In the genomic region with DNA sequence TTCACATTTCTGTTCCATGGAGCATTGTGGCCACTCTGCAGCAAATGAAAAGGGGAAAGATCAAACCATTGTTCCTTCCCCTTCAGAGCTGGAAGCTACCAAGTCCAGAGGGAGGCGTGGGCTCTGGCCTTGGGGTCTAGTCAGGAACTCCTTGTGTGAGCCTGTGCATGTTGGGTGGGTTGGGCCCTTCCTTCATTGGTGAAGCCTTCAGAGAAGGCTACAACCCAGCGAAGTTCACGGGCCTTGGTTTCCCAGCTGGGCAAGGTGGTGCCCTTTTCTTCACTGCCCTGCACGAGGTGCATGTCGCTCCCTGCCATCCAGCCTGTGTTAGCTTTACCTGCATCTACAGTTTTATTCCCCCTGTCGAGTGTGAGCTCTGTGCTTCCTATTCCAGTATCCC, we compare ENCODE assay signal across 2 cellular contexts.
A peak's percentile ranks its signal among the peaks of the same experiment; 100 is the strongest.
TF ChIP-seq lines count a peak whose summit lies in the region.

No MANE protein-coding gene starts in this region.

TF ChIP-seq in GM23338, 12 proteins besides CTCF, POLR2A, EP300 and RAD21 (continued from another document):
- TF ChIP-seq, protein P1, sequence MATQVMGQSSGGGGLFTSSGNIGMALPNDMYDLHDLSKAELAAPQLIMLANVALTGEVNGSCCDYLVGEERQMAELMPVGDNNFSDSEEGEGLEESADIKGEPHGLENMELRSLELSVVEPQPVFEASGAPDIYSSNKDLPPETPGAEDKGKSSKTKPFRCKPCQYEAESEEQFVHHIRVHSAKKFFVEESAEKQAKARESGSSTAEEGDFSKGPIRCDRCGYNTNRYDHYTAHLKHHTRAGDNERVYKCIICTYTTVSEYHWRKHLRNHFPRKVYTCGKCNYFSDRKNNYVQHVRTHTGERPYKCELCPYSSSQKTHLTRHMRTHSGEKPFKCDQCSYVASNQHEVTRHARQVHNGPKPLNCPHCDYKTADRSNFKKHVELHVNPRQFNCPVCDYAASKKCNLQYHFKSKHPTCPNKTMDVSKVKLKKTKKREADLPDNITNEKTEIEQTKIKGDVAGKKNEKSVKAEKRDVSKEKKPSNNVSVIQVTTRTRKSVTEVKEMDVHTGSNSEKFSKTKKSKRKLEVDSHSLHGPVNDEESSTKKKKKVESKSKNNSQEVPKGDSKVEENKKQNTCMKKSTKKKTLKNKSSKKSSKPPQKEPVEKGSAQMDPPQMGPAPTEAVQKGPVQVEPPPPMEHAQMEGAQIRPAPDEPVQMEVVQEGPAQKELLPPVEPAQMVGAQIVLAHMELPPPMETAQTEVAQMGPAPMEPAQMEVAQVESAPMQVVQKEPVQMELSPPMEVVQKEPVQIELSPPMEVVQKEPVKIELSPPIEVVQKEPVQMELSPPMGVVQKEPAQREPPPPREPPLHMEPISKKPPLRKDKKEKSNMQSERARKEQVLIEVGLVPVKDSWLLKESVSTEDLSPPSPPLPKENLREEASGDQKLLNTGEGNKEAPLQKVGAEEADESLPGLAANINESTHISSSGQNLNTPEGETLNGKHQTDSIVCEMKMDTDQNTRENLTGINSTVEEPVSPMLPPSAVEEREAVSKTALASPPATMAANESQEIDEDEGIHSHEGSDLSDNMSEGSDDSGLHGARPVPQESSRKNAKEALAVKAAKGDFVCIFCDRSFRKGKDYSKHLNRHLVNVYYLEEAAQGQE (IDR thresholded peaks at IDR 0.05; ENCODE audit: unreplicated experiment): no peak
- TF ChIP-seq ZNF331 (CRISPR knock-in tag; IDR thresholded peaks at IDR 0.05; ENCODE audit: low read depth) (no peak), EZH2phosphoT487 (IDR thresholded peaks at IDR 0.05; ENCODE audit: unreplicated experiment) (no peak), POLR2AphosphoS5 (IDR thresholded peaks at IDR 0.05; ENCODE audit: low read depth) (no peak), CREB1 (CRISPR knock-in tag; IDR thresholded peaks at IDR 0.05; ENCODE audit: low read depth) (no peak), STAT1 (IDR thresholded peaks at IDR 0.05; ENCODE audit: unreplicated experiment) (no peak), NANOG (IDR thresholded peaks at IDR 0.05; ENCODE audit: borderline replicate concordance) (no peak), JUNB (IDR thresholded peaks at IDR 0.05; ENCODE audit: unreplicated experiment) (no peak)
- TF ChIP-seq, protein P2, sequence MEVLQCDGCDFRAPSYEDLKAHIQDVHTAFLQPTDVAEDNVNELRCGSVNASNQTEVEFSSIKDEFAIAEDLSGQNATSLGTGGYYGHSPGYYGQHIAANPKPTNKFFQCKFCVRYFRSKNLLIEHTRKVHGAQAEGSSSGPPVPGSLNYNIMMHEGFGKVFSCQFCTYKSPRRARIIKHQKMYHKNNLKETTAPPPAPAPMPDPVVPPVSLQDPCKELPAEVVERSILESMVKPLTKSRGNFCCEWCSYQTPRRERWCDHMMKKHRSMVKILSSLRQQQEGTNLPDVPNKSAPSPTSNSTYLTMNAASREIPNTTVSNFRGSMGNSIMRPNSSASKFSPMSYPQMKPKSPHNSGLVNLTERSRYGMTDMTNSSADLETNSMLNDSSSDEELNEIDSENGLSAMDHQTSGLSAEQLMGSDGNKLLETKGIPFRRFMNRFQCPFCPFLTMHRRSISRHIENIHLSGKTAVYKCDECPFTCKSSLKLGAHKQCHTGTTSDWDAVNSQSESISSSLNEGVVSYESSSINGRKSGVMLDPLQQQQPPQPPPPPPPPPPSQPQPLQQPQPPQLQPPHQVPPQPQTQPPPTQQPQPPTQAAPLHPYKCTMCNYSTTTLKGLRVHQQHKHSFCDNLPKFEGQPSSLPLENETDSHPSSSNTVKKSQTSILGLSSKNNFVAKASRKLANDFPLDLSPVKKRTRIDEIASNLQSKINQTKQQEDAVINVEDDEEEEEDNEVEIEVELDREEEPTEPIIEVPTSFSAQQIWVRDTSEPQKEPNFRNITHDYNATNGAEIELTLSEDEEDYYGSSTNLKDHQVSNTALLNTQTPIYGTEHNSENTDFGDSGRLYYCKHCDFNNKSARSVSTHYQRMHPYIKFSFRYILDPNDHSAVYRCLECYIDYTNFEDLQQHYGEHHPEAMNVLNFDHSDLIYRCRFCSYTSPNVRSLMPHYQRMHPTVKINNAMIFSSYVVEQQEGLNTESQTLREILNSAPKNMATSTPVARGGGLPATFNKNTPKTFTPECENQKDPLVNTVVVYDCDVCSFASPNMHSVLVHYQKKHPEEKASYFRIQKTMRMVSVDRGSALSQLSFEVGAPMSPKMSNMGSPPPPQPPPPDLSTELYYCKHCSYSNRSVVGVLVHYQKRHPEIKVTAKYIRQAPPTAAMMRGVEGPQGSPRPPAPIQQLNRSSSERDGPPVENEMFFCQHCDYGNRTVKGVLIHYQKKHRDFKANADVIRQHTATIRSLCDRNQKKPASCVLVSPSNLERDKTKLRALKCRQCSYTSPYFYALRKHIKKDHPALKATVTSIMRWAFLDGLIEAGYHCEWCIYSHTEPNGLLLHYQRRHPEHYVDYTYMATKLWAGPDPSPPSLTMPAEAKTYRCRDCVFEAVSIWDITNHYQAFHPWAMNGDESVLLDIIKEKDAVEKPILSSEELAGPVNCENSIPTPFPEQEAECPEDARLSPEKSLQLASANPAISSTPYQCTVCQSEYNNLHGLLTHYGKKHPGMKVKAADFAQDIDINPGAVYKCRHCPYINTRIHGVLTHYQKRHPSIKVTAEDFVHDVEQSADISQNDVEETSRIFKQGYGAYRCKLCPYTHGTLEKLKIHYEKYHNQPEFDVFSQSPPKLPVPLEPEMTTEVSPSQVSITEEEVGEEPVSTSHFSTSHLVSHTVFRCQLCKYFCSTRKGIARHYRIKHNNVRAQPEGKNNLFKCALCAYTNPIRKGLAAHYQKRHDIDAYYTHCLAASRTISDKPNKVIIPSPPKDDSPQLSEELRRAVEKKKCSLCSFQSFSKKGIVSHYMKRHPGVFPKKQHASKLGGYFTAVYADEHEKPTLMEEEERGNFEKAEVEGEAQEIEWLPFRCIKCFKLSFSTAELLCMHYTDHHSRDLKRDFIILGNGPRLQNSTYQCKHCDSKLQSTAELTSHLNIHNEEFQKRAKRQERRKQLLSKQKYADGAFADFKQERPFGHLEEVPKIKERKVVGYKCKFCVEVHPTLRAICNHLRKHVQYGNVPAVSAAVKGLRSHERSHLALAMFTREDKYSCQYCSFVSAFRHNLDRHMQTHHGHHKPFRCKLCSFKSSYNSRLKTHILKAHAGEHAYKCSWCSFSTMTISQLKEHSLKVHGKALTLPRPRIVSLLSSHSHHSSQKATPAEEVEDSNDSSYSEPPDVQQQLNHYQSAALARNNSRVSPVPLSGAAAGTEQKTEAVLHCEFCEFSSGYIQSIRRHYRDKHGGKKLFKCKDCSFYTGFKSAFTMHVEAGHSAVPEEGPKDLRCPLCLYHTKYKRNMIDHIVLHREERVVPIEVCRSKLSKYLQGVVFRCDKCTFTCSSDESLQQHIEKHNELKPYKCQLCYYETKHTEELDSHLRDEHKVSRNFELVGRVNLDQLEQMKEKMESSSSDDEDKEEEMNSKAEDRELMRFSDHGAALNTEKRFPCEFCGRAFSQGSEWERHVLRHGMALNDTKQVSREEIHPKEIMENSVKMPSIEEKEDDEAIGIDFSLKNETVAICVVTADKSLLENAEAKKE (CRISPR knock-in tag; IDR thresholded peaks at IDR 0.05): no peak

TF ChIP-seq in K562, 482 proteins besides CTCF, POLR2A, EP300 and RAD21 (continued from another document):
- TF ChIP-seq, protein P3, sequence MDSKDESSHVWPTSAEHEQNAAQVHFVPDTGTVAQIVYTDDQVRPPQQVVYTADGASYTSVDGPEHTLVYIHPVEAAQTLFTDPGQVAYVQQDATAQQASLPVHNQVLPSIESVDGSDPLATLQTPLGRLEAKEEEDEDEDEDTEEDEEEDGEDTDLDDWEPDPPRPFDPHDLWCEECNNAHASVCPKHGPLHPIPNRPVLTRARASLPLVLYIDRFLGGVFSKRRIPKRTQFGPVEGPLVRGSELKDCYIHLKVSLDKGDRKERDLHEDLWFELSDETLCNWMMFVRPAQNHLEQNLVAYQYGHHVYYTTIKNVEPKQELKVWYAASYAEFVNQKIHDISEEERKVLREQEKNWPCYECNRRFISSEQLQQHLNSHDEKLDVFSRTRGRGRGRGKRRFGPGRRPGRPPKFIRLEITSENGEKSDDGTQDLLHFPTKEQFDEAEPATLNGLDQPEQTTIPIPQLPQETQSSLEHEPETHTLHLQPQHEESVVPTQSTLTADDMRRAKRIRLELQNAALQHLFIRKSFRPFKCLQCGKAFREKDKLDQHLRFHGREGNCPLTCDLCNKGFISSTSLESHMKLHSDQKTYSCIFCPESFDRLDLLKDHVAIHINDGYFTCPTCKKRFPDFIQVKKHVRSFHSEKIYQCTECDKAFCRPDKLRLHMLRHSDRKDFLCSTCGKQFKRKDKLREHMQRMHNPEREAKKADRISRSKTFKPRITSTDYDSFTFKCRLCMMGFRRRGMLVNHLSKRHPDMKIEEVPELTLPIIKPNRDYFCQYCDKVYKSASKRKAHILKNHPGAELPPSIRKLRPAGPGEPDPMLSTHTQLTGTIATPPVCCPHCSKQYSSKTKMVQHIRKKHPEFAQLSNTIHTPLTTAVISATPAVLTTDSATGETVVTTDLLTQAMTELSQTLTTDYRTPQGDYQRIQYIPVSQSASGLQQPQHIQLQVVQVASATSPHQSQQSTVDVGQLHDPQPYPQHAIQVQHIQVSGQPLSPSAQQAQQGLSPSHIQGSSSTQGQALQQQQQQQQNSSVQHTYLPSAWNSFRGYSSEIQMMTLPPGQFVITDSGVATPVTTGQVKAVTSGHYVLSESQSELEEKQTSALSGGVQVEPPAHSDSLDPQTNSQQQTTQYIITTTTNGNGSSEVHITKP (IDR thresholded peaks at IDR 0.05; ENCODE audit: partially characterized antibody): peak; percentile 69
